Comparison of ENCODE assay signal across 23 cellular contexts in the genomic region with DNA sequence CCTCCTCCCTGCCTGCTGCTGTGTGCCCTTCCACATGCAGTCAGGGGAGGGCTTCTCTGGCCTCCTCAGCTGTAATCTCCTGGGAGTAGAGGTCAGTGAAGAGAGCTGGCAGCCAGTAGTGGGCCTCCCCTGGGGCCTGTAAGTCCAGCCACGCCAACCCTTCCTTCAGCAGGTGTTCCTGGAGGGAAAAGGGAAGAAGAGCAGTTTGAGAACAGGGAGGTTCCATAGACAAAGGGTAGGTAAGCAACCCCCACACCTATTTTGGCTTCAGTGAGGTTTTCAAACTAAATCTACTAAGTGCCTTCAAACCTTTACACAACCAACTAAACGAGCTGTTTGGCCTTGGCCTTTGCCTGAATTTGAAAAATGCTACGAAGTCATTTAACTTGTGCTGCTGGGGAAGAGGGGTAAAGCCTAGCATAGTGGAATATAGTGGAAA. TPM values are rescaled to one million over a fixed set of nuclear protein-coding genes. Genes with fewer than 3 reads are reported as not detected.
DNase-seq lines count a peak whose midpoint lies in the region; ATAC-seq and TF ChIP-seq lines count a peak whose summit lies in the region.
"Had no signal": no experiment of that assay in that cellular context is flagged by ENCODE, and none has a peak within 500 bp of the region (broad histone marks: within the 10 kb centered on the region; RNA-seq: fewer than 3 reads in every experiment).

No MANE protein-coding gene starts in this region.

- 83% methylated on average over 3 of the region's 3 CpGs for WGBS in SK-N-SH (ENCODE audit: low lambda C conversion rate)
- WGBS in transverse colon (ENCODE audit: low coverage in 1 of 2), 2 donors, result 56 to 58% methylated on average over 2 to 3 of the region's 3 CpGs

- peaks cover 62% of the 10 kb centered on the region for H3F3A ChIP-seq in SK-N-SH (replicated peaks; ENCODE audit: insufficient read depth)

- H3K36me3 ChIP-seq in cardiac muscle cell, result peaks cover 79% of the 10 kb centered on the region
- peaks cover 76 to 83% of the 10 kb centered on the region in 2 experiments for H3K36me3 ChIP-seq in SK-N-SH (replicated peaks in 1 of 2; ENCODE audit: control insufficient read depth in 1 of 2, insufficient read depth in 2 of 2, low read length in 1 of 2)
- H3K36me3 ChIP-seq in transverse colon, result peaks cover 0 to 49% (median 21%) of the 10 kb centered on the region in 4 donors

- H4K20me1 ChIP-seq in SK-N-SH (ENCODE audit: insufficient read depth), result no peaks in the 10 kb centered on the region

- H3K9me3 ChIP-seq in cardiac muscle cell (ENCODE audit: low read depth), result no peaks in the 10 kb centered on the region
- no peaks in the 10 kb centered on the region for H3K9me3 ChIP-seq in SK-N-SH
- no peaks in the 10 kb centered on the region for H3K9me3 ChIP-seq in transverse colon
- H3K9me3 ChIP-seq: heart left ventricle, right lobe of liver had no signal

- no peak overlapping the region for H3K4me2 ChIP-seq in SK-N-SH

- no peaks in the 10 kb centered on the region for H3K27me3 Mint-ChIP-seq in glutamatergic neuron (ENCODE audit: unreplicated experiment)
- no peaks in the 10 kb centered on the region for H3K27me3 Mint-ChIP-seq in type B pancreatic cell
- H3K27me3 Mint-ChIP-seq: memory B cell had no signal

- no peak overlapping the region for H3K4me3 ChIP-seq in cardiac muscle cell
- no peak overlapping the region for H3K4me3 ChIP-seq in SK-N-SH (ENCODE audit: low read depth in 2 of 2, low read length in 1 of 2)
- H3K4me3 ChIP-seq in transverse colon, result no peak overlapping the region
- H3K4me3 ChIP-seq: heart left ventricle, right lobe of liver had no signal

- no peak overlapping the region for H2AFZ ChIP-seq in SK-N-SH (ENCODE audit: low read depth)

- no peak for TF ChIP-seq POLR2A in transverse colon (IDR thresholded peaks at IDR 0.05)

- CTCF ChIA-PET in SK-N-SH (lab: Yijun Ruan, JAX), result interaction anchor here (0.6 to 2.4 kb wide), 5 partner anchors 46 to 206 kb away, joined by 3 to 11 read pairs (median 5); no protein-coding TSS in a partner anchor

- H3K27ac Mint-ChIP-seq in glutamatergic neuron (ENCODE audit: unreplicated experiment) (no peak overlapping the region), type B pancreatic cell (peak overlapping the region; percentile 6)

- 0 out of 2 replicates have a peak, but pooled peaks cover 5% of the 10 kb centered on the region for H3K79me2 ChIP-seq in SK-N-SH (ENCODE audit: insufficient read depth)

- POLR2A ChIA-PET in SK-N-SH (lab: Yijun Ruan, JAX), result interaction anchor here (0.8 kb wide), 1 partner anchor 10 kb away, joined by 3 read pairs; no protein-coding TSS in a partner anchor

- in situ Hi-C loops in transverse colon (cut with MboI; ENCODE audit: low pct_ligation_motif_present in 1 of 4, low pct_unique_long_range_greater_than_20kb in 1 of 4, low sequenced_read_pairs in 3 of 4), result no loop called here

- H3K9ac ChIP-seq in SK-N-SH, result no peak overlapping the region

- peak overlapping the region; percentile 73 for H3K27ac ChIP-seq in cardiac muscle cell
- H3K27ac ChIP-seq in SK-N-SH (ENCODE audit: low read depth in 2 of 2, low read length in 1 of 2), result no peak overlapping the region; a peak in 1 of 4 replicates
- H3K27ac ChIP-seq in transverse colon, result no peak overlapping the region
- H3K27ac ChIP-seq: right lobe of liver had no signal

- H3K4me1 ChIP-seq in cardiac muscle cell (ENCODE audit: low read depth) (no peaks in the 10 kb centered on the region), SK-N-SH (ENCODE audit: control insufficient read depth in 1 of 2, insufficient read depth in 2 of 2, low read depth in 1 of 2, low read length in 1 of 2) (no peaks in the 10 kb centered on the region), transverse colon (no peaks in the 10 kb centered on the region)
- H3K4me1 ChIP-seq: right lobe of liver had no signal

- TF ChIP-seq CTCF in cardiac muscle cell (IDR thresholded peaks at IDR 0.05; ENCODE audit: low read depth, low read length) (no peak), SK-N-SH (IDR thresholded peaks at IDR 0.05) (no peak), glutamatergic neuron (IDR thresholded peaks at IDR 0.05; ENCODE audit: partially characterized antibody, unreplicated experiment) (no peak), type B pancreatic cell (conservative IDR thresholded peaks at IDR 0.05) (no peak), transverse colon (IDR thresholded peaks at IDR 0.05) (no peak)

- H3K9me2 ChIP-seq in SK-N-SH, result no peaks in the 10 kb centered on the region

- no peak for TF ChIP-seq RAD21 in SK-N-SH (IDR thresholded peaks at IDR 0.05; ENCODE audit: low read length)

- H3K27me3 ChIP-seq in cardiac muscle cell, result no peaks in the 10 kb centered on the region
- no peaks in the 10 kb centered on the region for H3K27me3 ChIP-seq in SK-N-SH (ENCODE audit: insufficient read depth)
- no peaks in the 10 kb centered on the region for H3K27me3 ChIP-seq in transverse colon
- H3K27me3 ChIP-seq: heart left ventricle, right lobe of liver had no signal

- no peaks in the 10 kb centered on the region for H3K9me3 Mint-ChIP-seq in glutamatergic neuron (ENCODE audit: unreplicated experiment)
- no peaks in the 10 kb centered on the region for H3K9me3 Mint-ChIP-seq in type B pancreatic cell
- H3K9me3 Mint-ChIP-seq: H9, memory B cell had no signal

- H3K4me1 Mint-ChIP-seq in glutamatergic neuron (ENCODE audit: low read depth, unreplicated experiment) (peaks cover 4% of the 10 kb centered on the region), type B pancreatic cell (ENCODE audit: unreplicated experiment) (no peaks in the 10 kb centered on the region)
- H3K4me1 Mint-ChIP-seq: H9 had no signal

- DNase-seq in cardiac muscle cell (ENCODE audit: low read depth in 1 of 2, low spot score in 1 of 2) (no peak), Right ventricle myocardium inferior (ENCODE audit: missing footprints) (no peak), SK-N-SH (no peak), glutamatergic neuron (peak; percentile 20), type B pancreatic cell (ENCODE audit: extremely low spot score, unreplicated experiment) (no peak), transverse colon (no peak)
- no peak for DNase-seq in stimulated activated naive CD8-positive, alpha-beta T cell treated with anti-CD3 and anti-CD28 coated beads, Interleukin-15, Interleukin-2, amounts not matched to agents 100 U/mL and 50 U/mL, for 24 hours
- DNase-seq: activated CD4-positive, CD25-positive, alpha-beta regulatory T cell treated with anti-CD3 and anti-CD28 coated beads, Interleukin-2, amount 50 U/mL, for 72 hours; central memory CD4-positive, alpha-beta T cell; effector CD4-positive, alpha-beta T cell; H9; heart left ventricle; NCI-H1694; NCI-H524; right lobe of liver had no signal

- no peaks in the 10 kb centered on the region for H3K36me3 Mint-ChIP-seq in glutamatergic neuron (ENCODE audit: unreplicated experiment)
- H3K36me3 Mint-ChIP-seq in type B pancreatic cell, result peaks cover 24% of the 10 kb centered on the region

- ATAC-seq in Right ventricle myocardium inferior (no peak), GM18519 (IDR thresholded peaks at IDR 0.05; ENCODE audit: low FRiP score, unreplicated experiment) (no peak)
- no peak for ATAC-seq in stimulated activated naive CD8-positive, alpha-beta T cell treated with anti-CD3 and anti-CD28 coated beads, Interleukin-15, Interleukin-2, amounts not matched to agents 100 U/mL and 50 U/mL, for 24 hours

- H3K4me3 Mint-ChIP-seq in glutamatergic neuron (ENCODE audit: unreplicated experiment), result no peak overlapping the region
- H3K4me3 Mint-ChIP-seq in type B pancreatic cell, result no peak overlapping the region
- H3K4me3 Mint-ChIP-seq: H9, memory B cell had no signal

- intact Hi-C loops in Right ventricle myocardium inferior (cut with DNase I) (no loop called here), transverse colon (cut with DNase I; ENCODE audit: low total_unique reads) (no loop called here)

- TF ChIP-seq EP300 in SK-N-SH (IDR thresholded peaks at IDR 0.05; ENCODE audit: borderline replicate concordance in 1 of 2, low read depth in 1 of 2, low read length in 1 of 2) (no peak), transverse colon (IDR thresholded peaks at IDR 0.05; ENCODE audit: low read depth) (no peak)

RNA-seq across cellular contexts. Expression of a gene that starts 14.2 kb away (rescaled TPM):
- total RNA-seq in cardiac muscle cell (114 and 187 TPM in 2 replicates), Right ventricle myocardium inferior (104 TPM), glutamatergic neuron (ENCODE audit: unreplicated experiment) (143 TPM), type B pancreatic cell (ENCODE audit: low replicate concordance) (97.2 and 117 TPM in 2 replicates), transverse colon (10 to 100 TPM; 44.1 to 67.7 (median 62.0) TPM)
- polyA plus RNA-seq in cardiac muscle cell (132 and 315 TPM in 2 replicates), SK-N-SH (2012; rRNA removed) (329 and 358 TPM in 2 replicates)
- polyA plus RNA-seq in SK-N-SH (2012; cell fraction: cytosol; rRNA removed), result 283 and 343 TPM in 2 replicates
- 185 and 191 TPM in 2 replicates for polyA plus RNA-seq in SK-N-SH (2012; cell fraction: nucleus; rRNA removed)

RNA-seq across cellular contexts. Expression of a gene that starts 22.2 kb away (rescaled TPM):
- total RNA-seq in cardiac muscle cell (52.7 and 54.1 TPM in 2 replicates), Right ventricle myocardium inferior (37.4 TPM), glutamatergic neuron (ENCODE audit: unreplicated experiment) (76.5 TPM), type B pancreatic cell (ENCODE audit: low replicate concordance) (72.1 and 78.0 TPM in 2 replicates), transverse colon (10 to 100 TPM; 33.2 to 70.8 (median 47.6) TPM)
- polyA plus RNA-seq in cardiac muscle cell (61.7 and 64.2 TPM in 2 replicates), SK-N-SH (2012; rRNA removed) (168 and 207 TPM in 2 replicates)
- polyA plus RNA-seq in SK-N-SH (2012; cell fraction: cytosol; rRNA removed), result 158 and 160 TPM in 2 replicates
- polyA plus RNA-seq in SK-N-SH (2012; cell fraction: nucleus; rRNA removed), result 163 and 238 TPM in 2 replicates

RNA-seq across cellular contexts. Expression of a gene that starts 37.9 kb away (rescaled TPM):
- total RNA-seq in cardiac muscle cell (160 and 303 TPM in 2 replicates), Right ventricle myocardium inferior (504 TPM), glutamatergic neuron (ENCODE audit: unreplicated experiment) (61.0 TPM), type B pancreatic cell (ENCODE audit: low replicate concordance) (91.5 and 92.2 TPM in 2 replicates), transverse colon (100 to 1,000 TPM in 3 of 4 donors, 10 to 100 TPM in 1; 94.7 to 214 (median 153) TPM)
- polyA plus RNA-seq in cardiac muscle cell (455 and 810 TPM in 2 replicates), SK-N-SH (2012; rRNA removed) (382 and 684 TPM in 2 replicates)
- 339 and 530 TPM in 2 replicates for polyA plus RNA-seq in SK-N-SH (2012; cell fraction: cytosol; rRNA removed)
- polyA plus RNA-seq in SK-N-SH (2012; cell fraction: nucleus; rRNA removed), result 163 and 201 TPM in 2 replicates

RNA-seq across cellular contexts. Expression of a gene that starts 37.9 kb away (rescaled TPM):
- total RNA-seq in cardiac muscle cell, result not detected in 2 replicates
- 0.66 TPM in 1 of 2 replicates, not detected in the other for polyA plus RNA-seq in cardiac muscle cell
- total RNA-seq in Right ventricle myocardium inferior, result not detected
- polyA plus RNA-seq in SK-N-SH (2012; rRNA removed), result 0.29 and 0.64 TPM in 2 replicates
- polyA plus RNA-seq in SK-N-SH (2012; cell fraction: cytosol; rRNA removed), result 0.34 and 0.58 TPM in 2 replicates
- polyA plus RNA-seq in SK-N-SH (2012; cell fraction: nucleus; rRNA removed), result 0.19 TPM in 1 of 2 replicates, not detected in the other
- total RNA-seq in glutamatergic neuron (ENCODE audit: unreplicated experiment), result not detected
- 0.69 TPM in 1 of 2 replicates, not detected in the other for total RNA-seq in type B pancreatic cell (ENCODE audit: low replicate concordance)
- not detected for total RNA-seq in transverse colon
- total RNA-seq: fibroblast of lung; H9; heart left ventricle; HT-29; right lobe of liver; RPMI7951; T-helper 1 cell treated with Interleukin-12 subunit alpha and Interleukin-12 subunit beta and Interleukin-4 antibody, amounts not matched to agents 30 ng/mL and 1 ng/mL, for 36 hours; temporal lobe had no signal
- polyA plus RNA-seq: fibroblast of lung, heart left ventricle, keratinocyte had no signal
